Comparison of ENCODE assay signal across 15 cellular contexts in the genomic region with DNA sequence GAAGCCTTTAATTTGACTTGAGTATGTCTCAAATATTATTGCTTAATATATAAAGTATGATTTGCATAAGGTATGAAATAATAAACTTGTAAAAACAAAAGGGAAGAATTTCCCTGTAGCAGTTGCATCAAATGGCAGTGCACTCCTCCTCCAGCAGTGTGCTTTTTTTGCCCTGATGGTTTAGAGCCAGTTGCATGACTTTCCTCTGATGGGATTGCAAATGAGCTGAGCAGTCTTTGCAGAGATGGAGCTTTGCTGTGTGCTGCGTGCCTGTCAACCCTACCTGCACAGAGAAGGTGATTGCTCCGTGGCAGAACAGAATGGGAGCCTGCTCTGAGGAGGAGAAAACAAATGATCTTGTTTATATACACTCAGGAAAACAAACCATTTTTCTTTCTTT. TPM values are rescaled to one million over a fixed set of nuclear protein-coding genes. Genes with fewer than 3 reads are reported as not detected.
DNase-seq lines count a peak whose midpoint lies in the region; ATAC-seq and TF ChIP-seq lines count a peak whose summit lies in the region.
"Had no signal": no experiment of that assay in that cellular context is flagged by ENCODE, and none has a peak within 500 bp of the region (broad histone marks: within the 10 kb centered on the region; RNA-seq: fewer than 3 reads in every experiment).

No MANE protein-coding gene starts in this region.

- no peaks in the 10 kb centered on the region for H4K20me1 ChIP-seq in Karpas-422 (ENCODE audit: insufficient read depth, low read depth, low read length)
- H4K20me1 ChIP-seq: BLaER1 had no signal

- 0 out of 2 replicates have a peak, but pooled peaks cover 2% of the 10 kb centered on the region for H3K36me3 Mint-ChIP-seq in WTC11

- no peak for TF ChIP-seq CTCF in WTC11 (IDR thresholded peaks at IDR 0.05)

- CTCF ChIA-PET in WTC11 (lab: Charles Lee) = interaction anchor here (1.1 to 1.3 kb wide), 2 partner anchors 14 to 28 kb away, joined by 3 to 5 read pairs; no protein-coding TSS in a partner anchor

- H3K4me2 ChIP-seq in Karpas-422 (ENCODE audit: low read depth, low read length, poor library complexity, severe bottlenecking) = peak overlapping the region; percentile 69
- H3K4me2 ChIP-seq: BLaER1 had no signal

- no peaks in the 10 kb centered on the region for H3K9me3 ChIP-seq in Karpas-422 (ENCODE audit: low read length)
- H3K9me3 ChIP-seq: BLaER1, Peyer's patch had no signal

- no peaks in the 10 kb centered on the region for H3K9me3 Mint-ChIP-seq in WTC11

- peak overlapping the region; percentile 66 for H3K9ac ChIP-seq in Karpas-422 (ENCODE audit: low read length)
- H3K9ac ChIP-seq: BLaER1 had no signal

- DNase-seq in Karpas-422 = peak; percentile 86
- no peak for DNase-seq in WTC11 (ENCODE audit: low spot score)
- DNase-seq in fibroblast of peridontal ligament (ENCODE audit: extremely low read depth) = peak; percentile 30
- DNase-seq in stromal cell of bone marrow (ENCODE audit: low read depth) = peak; percentile 1
- no peak for DNase-seq in NCI-H446 treated with DMSO at 0.1 percent for 48 hours (lab: John Stamatoyannopoulos, UW)
- DNase-seq in CD1c-positive myeloid dendritic cell (ENCODE audit: extremely low spot score) = no peak
- DNase-seq: DMS 273 treated with DMSO at 0.1 percent for 48 hours, EL, NCI-H1092, NCI-H345, Peyer's patch, Right ventricle myocardium superior had no signal

- no peak overlapping the region for H3K27ac Mint-ChIP-seq in WTC11

- peak overlapping the region; percentile 96 for H3K27ac ChIP-seq in Karpas-422 (ENCODE audit: low read length)
- H3K27ac ChIP-seq: BLaER1, Peyer's patch had no signal

- H3K4me1 ChIP-seq in Karpas-422 (ENCODE audit: low read length) = peaks cover 56% of the 10 kb centered on the region
- H3K4me1 ChIP-seq: BLaER1, Peyer's patch had no signal

- no peaks in the 10 kb centered on the region for H3K27me3 Mint-ChIP-seq in WTC11 (ENCODE audit: low read depth)

- no peaks in the 10 kb centered on the region for H3K4me1 Mint-ChIP-seq in WTC11

- POLR2A ChIA-PET in WTC11 (lab: Charles Lee) = no interaction called here

- no peak overlapping the region for H3K4me3 Mint-ChIP-seq in WTC11

- H3K79me2 ChIP-seq in Karpas-422 (ENCODE audit: low read length) = peaks cover 6% of the 10 kb centered on the region; the same call in 1 of the 2 replicates

- H2AFZ ChIP-seq in Karpas-422 (ENCODE audit: low read length) = no peak overlapping the region

- no peaks in the 10 kb centered on the region for H3K27me3 ChIP-seq in Karpas-422 (ENCODE audit: low read length)
- H3K27me3 ChIP-seq: BLaER1, Peyer's patch had no signal

- peaks cover 4% of the 10 kb centered on the region; the same call in 1 of the 2 replicates for H3K36me3 ChIP-seq in Karpas-422 (ENCODE audit: insufficient read depth, low read length)

- H3K9me2 ChIP-seq in Karpas-422 (replicated peaks; ENCODE audit: insufficient read depth, low read length) = no peaks in the 10 kb centered on the region

- H3K4me3 ChIP-seq in Karpas-422 (ENCODE audit: low read length) = peak overlapping the region; percentile 47
- H3K4me3 ChIP-seq: BLaER1, Peyer's patch had no signal

- ATAC-seq in WTC11 (peak; percentile 32; the same call in 1 of the 2 replicates), HG03460 (IDR thresholded peaks at IDR 0.05; ENCODE audit: unreplicated experiment) (no peak)

TF ChIP-seq in WTC11, 78 proteins besides CTCF, POLR2A, EP300 and RAD21:
- TF ChIP-seq TP53 (CRISPR knock-in tag; IDR thresholded peaks at IDR 0.05) (no peak), FOXJ3 (CRISPR knock-in tag; IDR thresholded peaks at IDR 0.05; ENCODE audit: borderline replicate concordance) (no peak), ESRRA (CRISPR knock-in tag; IDR thresholded peaks at IDR 0.05; ENCODE audit: borderline replicate concordance) (no peak), EMX1 (CRISPR knock-in tag; IDR thresholded peaks at IDR 0.05) (no peak), ZNF263 (CRISPR knock-in tag; IDR thresholded peaks at IDR 0.05; ENCODE audit: low read depth) (no peak), ZNF423 (CRISPR knock-in tag; IDR thresholded peaks at IDR 0.05) (no peak), TCF7 (CRISPR knock-in tag; IDR thresholded peaks at IDR 0.05; ENCODE audit: low read depth) (no peak)
- TF ChIP-seq, protein P1, sequence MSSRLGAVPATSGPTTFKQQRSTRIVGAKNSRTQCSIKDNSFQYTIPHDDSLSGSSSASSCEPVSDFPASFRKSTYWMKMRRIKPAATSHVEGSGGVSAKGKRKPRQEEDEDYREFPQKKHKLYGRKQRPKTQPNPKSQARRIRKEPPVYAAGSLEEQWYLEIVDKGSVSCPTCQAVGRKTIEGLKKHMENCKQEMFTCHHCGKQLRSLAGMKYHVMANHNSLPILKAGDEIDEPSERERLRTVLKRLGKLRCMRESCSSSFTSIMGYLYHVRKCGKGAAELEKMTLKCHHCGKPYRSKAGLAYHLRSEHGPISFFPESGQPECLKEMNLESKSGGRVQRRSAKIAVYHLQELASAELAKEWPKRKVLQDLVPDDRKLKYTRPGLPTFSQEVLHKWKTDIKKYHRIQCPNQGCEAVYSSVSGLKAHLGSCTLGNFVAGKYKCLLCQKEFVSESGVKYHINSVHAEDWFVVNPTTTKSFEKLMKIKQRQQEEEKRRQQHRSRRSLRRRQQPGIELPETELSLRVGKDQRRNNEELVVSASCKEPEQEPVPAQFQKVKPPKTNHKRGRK (CRISPR knock-in tag; IDR thresholded peaks at IDR 0.05; ENCODE audit: borderline replicate concordance) = no peak
- TF ChIP-seq, protein P2, sequence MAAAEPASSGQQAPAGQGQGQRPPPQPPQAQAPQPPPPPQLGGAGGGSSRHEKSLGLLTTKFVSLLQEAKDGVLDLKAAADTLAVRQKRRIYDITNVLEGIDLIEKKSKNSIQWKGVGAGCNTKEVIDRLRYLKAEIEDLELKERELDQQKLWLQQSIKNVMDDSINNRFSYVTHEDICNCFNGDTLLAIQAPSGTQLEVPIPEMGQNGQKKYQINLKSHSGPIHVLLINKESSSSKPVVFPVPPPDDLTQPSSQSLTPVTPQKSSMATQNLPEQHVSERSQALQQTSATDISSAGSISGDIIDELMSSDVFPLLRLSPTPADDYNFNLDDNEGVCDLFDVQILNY (CRISPR knock-in tag; IDR thresholded peaks at IDR 0.05) = no peak
- TF ChIP-seq, protein P3, sequence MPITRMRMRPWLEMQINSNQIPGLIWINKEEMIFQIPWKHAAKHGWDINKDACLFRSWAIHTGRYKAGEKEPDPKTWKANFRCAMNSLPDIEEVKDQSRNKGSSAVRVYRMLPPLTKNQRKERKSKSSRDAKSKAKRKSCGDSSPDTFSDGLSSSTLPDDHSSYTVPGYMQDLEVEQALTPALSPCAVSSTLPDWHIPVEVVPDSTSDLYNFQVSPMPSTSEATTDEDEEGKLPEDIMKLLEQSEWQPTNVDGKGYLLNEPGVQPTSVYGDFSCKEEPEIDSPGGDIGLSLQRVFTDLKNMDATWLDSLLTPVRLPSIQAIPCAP (CRISPR knock-in tag; IDR thresholded peaks at IDR 0.05) = no peak
- TF ChIP-seq, protein P4, sequence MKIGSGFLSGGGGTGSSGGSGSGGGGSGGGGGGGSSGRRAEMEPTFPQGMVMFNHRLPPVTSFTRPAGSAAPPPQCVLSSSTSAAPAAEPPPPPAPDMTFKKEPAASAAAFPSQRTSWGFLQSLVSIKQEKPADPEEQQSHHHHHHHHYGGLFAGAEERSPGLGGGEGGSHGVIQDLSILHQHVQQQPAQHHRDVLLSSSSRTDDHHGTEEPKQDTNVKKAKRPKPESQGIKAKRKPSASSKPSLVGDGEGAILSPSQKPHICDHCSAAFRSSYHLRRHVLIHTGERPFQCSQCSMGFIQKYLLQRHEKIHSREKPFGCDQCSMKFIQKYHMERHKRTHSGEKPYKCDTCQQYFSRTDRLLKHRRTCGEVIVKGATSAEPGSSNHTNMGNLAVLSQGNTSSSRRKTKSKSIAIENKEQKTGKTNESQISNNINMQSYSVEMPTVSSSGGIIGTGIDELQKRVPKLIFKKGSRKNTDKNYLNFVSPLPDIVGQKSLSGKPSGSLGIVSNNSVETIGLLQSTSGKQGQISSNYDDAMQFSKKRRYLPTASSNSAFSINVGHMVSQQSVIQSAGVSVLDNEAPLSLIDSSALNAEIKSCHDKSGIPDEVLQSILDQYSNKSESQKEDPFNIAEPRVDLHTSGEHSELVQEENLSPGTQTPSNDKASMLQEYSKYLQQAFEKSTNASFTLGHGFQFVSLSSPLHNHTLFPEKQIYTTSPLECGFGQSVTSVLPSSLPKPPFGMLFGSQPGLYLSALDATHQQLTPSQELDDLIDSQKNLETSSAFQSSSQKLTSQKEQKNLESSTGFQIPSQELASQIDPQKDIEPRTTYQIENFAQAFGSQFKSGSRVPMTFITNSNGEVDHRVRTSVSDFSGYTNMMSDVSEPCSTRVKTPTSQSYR (CRISPR knock-in tag; IDR thresholded peaks at IDR 0.05) = no peak
TF ChIP-seq in WTC11: peak in this region for 0.

RNA-seq across cellular contexts. Expression of a gene that starts 22.7 kb away (rescaled TPM):
- total RNA-seq in Karpas-422 (2014; rRNA removed; shearing (Covaris generic); ENCODE audit: low replicate concordance) = not detected in 2 replicates
- 0.34 to 0.44 TPM (median 0.37 TPM) in 3 replicates for total RNA-seq in WTC11 (2021)
- total RNA-seq: M059J had no signal

RNA-seq across cellular contexts. Expression of a gene that starts 40.1 kb away (rescaled TPM):
- total RNA-seq in Karpas-422 (2014; rRNA removed; shearing (Covaris generic); ENCODE audit: low replicate concordance) = 10.4 and 14.4 TPM in 2 replicates
- 9.9 to 12.8 TPM (median 9.9 TPM) in 3 replicates for total RNA-seq in WTC11 (2021)

Comparison
In these comparisons a context has a peak if more than half of its experiments do, and no peak if none do; other contexts are left out.
1. DNase-seq: peak in Karpas-422 (single experiment), fibroblast of peridontal ligament (single experiment) and stromal cell of bone marrow (single experiment); none in WTC11 (single experiment), NCI-H446 treated with DMSO at 0.1 percent for 48 hours (single experiment) and CD1c-positive myeloid dendritic cell (single experiment).